In the genomic region with DNA sequence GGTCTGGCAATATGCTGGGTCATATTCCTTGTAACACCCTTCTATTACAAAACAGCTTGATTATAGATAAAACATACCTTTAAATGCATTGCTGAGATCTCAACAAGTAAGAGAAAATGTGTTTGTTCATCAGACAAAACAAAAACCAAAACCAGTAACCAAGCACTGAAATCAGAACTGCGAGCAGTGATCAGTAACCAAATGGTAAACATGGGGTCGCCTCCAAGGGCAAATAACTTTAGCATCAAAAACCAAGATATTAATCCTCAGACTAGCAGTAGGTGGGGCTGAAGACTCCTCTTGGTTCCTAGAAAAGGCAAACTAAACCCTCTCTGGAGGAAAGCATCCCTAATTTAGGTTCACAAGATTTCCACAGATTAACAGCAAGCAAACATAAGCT, we compare ENCODE assay signal across 20 cellular contexts.
DNase-seq lines count a peak whose midpoint lies in the region; ATAC-seq, FAIRE-seq and TF ChIP-seq lines count a peak whose summit lies in the region.
"Had no signal": no experiment of that assay in that cellular context is flagged by ENCODE, and none has a peak within 500 bp of the region (broad histone marks: within the 10 kb centered on the region; RNA-seq: fewer than 3 reads in every experiment).

No MANE protein-coding gene starts in this region.

- H3K4me1 ChIP-seq in MM.1S (ENCODE audit: low read length), result peaks cover 7% of the 10 kb centered on the region
- H3K4me1 ChIP-seq: BLaER1 had no signal

- no peak for ATAC-seq in GM19035 (IDR thresholded peaks at IDR 0.05; ENCODE audit: unreplicated experiment)
- ATAC-seq: K562 had no signal

- H3K79me2 ChIP-seq in MM.1S (ENCODE audit: low read length), result no peaks in the 10 kb centered on the region

- H3K9me2 ChIP-seq in MM.1S (replicated peaks; ENCODE audit: insufficient read depth, low read length), result no peaks in the 10 kb centered on the region

- H3K27me3 ChIP-seq in MM.1S (replicated peaks; ENCODE audit: insufficient read depth, low read length), result no peaks in the 10 kb centered on the region
- H3K27me3 ChIP-seq: BLaER1 had no signal

- no peaks in the 10 kb centered on the region for H4K20me1 ChIP-seq in MM.1S (ENCODE audit: insufficient read depth, low read length)
- H4K20me1 ChIP-seq: BLaER1 had no signal

- H2AFZ ChIP-seq in MM.1S (ENCODE audit: low read length), result peak overlapping the region; percentile 38; the same call in 1 of the 2 replicates

- no peaks in the 10 kb centered on the region for H3K36me3 ChIP-seq in MM.1S (replicated peaks; ENCODE audit: insufficient read depth, low read length)
- H3K36me3 ChIP-seq: BLaER1 had no signal

- peak overlapping the region; percentile 10; the same call in 1 of the 2 replicates for H3K4me2 ChIP-seq in MM.1S (ENCODE audit: low read depth, low read length)
- H3K4me2 ChIP-seq: BLaER1 had no signal

- H3K4me3 ChIP-seq in GM12865 (ENCODE audit: low read depth, low read length) (no peak overlapping the region), MM.1S (ENCODE audit: low read length) (no peak overlapping the region)
- H3K4me3 ChIP-seq: BLaER1, K562 had no signal

- no peaks in the 10 kb centered on the region for H3F3A ChIP-seq in MM.1S (ENCODE audit: insufficient read depth, low read length)

- no peak for FAIRE-seq in HTR-8/SVneo (lab: Jason Lieb, UNC)
- FAIRE-seq: H1, K562 had no signal

- H3K9me3 ChIP-seq in MM.1S (replicated peaks; ENCODE audit: insufficient read depth, low read length), result no peaks in the 10 kb centered on the region
- H3K9me3 ChIP-seq: BLaER1 had no signal

- no peak overlapping the region for H3K27ac ChIP-seq in MM.1S (ENCODE audit: low read length)
- H3K27ac ChIP-seq: BLaER1, HL-60 had no signal

- H3K9ac ChIP-seq in MM.1S (ENCODE audit: low read length), result no peak overlapping the region
- H3K9ac ChIP-seq: BLaER1 had no signal

- TF ChIP-seq CTCF in GM12865 (IDR thresholded peaks at IDR 0.05; ENCODE audit: insufficient read depth, low read depth, low read length, missing control alignments) (no peak), GM13977 (IDR thresholded peaks at IDR 0.05; ENCODE audit: extremely low read depth, insufficient read depth, missing control alignments) (no peak), MM.1S (IDR thresholded peaks at IDR 0.05; ENCODE audit: low read length) (no peak)

- DNase-seq in GM12865 (ENCODE audit: low read depth) (peak; percentile 51), GM13977 (ENCODE audit: low spot score) (peak; percentile 20), GM19240 (ENCODE audit: insufficient read length, low spot score) (peak; percentile 20), MM.1S (peak; percentile 31), T-helper 9 cell (no peak), HTR-8/SVneo (ENCODE audit: insufficient read length, low spot score) (no peak), midbrain (lab: John Stamatoyannopoulos, UW) (no peak)
- DNase-seq: 8988T; CD4-positive, alpha-beta memory T cell; DMS 273 treated with DMSO at 0.1 percent for 48 hours; DMS53; DND-41; EL; H9; IMR-90 had no signal

- in situ Hi-C loops in GM13977 (cut with MboI; ENCODE audit: low pct_unique_long_range_greater_than_20kb, low sequenced_read_pairs, unreplicated experiment), result no loop called here

Comparison
In these comparisons a context has a peak if more than half of its experiments do, and no peak if none do; other contexts are left out.
1. DNase-seq: peak in GM12865 (single experiment), GM13977 (single experiment), GM19240 (single experiment) and MM.1S (single experiment); none in T-helper 9 cell (single experiment), HTR-8/SVneo (single experiment) and midbrain (single experiment).